ENCODE assay signal across 30 cellular contexts in the genomic region with DNA sequence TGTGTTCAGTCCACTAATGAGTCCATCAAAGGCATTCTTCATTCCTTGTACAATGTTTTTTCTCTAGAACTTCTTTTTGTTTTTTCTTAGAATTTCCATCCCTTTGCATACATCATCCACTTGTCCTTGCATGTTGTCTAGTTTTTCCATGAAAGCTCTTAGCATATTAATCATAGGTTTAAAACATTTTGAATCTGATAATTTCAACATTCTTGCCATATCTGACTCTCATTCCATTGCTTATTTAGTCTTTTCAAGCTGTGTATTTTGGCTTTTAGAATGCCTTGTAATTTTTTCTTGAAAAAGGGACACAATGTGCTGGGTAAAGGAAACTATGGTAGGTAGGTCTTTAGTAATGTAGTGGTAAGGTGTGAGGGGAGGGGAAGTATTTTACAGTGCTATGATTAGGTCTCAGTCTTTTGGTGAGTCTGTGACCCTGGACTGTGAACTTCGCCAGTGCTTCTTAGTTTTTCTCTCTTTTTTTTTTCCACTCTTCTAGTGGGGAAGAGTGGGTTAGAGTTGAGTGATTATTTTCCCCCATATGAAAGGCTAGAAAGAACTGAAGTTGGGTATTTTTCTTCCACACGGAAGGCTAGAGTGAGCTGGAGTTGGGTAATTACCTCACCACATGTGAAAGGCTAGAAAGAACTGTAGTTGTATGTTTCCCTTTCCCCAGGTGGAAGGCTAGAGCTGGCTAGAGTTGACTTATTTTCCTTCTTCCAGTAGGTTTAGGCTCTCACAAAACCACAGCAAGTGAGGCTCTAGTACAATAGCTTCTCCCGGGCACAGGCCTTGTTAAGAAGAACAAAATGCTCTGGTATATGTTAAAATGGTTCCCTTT.
DNase-seq lines count a peak whose midpoint lies in the region; ATAC-seq, FAIRE-seq and TF ChIP-seq lines count a peak whose summit lies in the region.
"Had no signal": no experiment of that assay in that cellular context is flagged by ENCODE, and none has a peak within 500 bp of the region (broad histone marks: within the 10 kb centered on the region; RNA-seq: fewer than 3 reads in every experiment).

No MANE protein-coding gene starts in this region.

- peak; percentile 14 for DNase-seq in GM03348 (ENCODE audit: low spot score)
- peak; percentile 58 for DNase-seq in astrocyte (ENCODE audit: low read depth)
- no peak for DNase-seq in left lung
- no peak for DNase-seq in thoracic aorta (ENCODE audit: low spot score)
- no peak for DNase-seq in DMS53 (lab: John Stamatoyannopoulos, UW)
- DNase-seq in activated T-helper 1 cell treated with anti-CD3 and anti-CD28 coated beads, Interleukin-12 subunit alpha, Interleukin-12 subunit beta, Interleukin-2, Interleukin-4 antibody, amounts not matched to agents 30 ng/mL and 10 ng/mL and 1 ng/mL, durations not matched to agents 14 hours and 24 hours and 36 hours (ENCODE audit: low spot score) = no peak
- no peak for DNase-seq in GM23248
- DNase-seq: activated CD4-positive, alpha-beta T cell treated with anti-CD3 and anti-CD28 coated beads, Interleukin-2, amount 50 U/mL, for 4 hours; activated CD4-positive, CD25-positive, alpha-beta regulatory T cell; activated CD8-positive, alpha-beta memory T cell treated with anti-CD3 and anti-CD28 coated beads, Interleukin-2, amount 10 ng/mL, durations not matched to agents 7 days and 5 days; activated gamma-delta T cell treated with Interleukin-2 at 50 U/mL for 16 hours; activated T-cell treated with anti-CD3 and anti-CD28 coated beads, Interleukin-2, amount 50 U/mL, for 4 hours; brain microvascular endothelial cell; CD8-positive, alpha-beta T cell; effector CD4-positive, alpha-beta T cell; EL; NCI-H1092 treated with DMSO at 0.1 percent for 48 hours; NCI-H1930; NCI-H524 treated with DMSO at 0.1 percent for 48 hours; NK-92 treated with Interleukin-12 subunit alpha and Interleukin-12 subunit beta, amount 100 ng/mL, for 24 hours; PC-3; right cardiac atrium; stimulated activated CD4-positive, alpha-beta T cell treated with anti-CD3 and anti-CD28 coated beads, Interleukin-4, amount 100 ng/mL, for 24 hours; substantia nigra; T-helper 17 cell had no signal

- H3K4me3 ChIP-seq in astrocyte (ENCODE audit: insufficient read depth, low read depth, low read length) = no peak overlapping the region
- no peak overlapping the region for H3K4me3 ChIP-seq in left lung
- no peak overlapping the region for H3K4me3 ChIP-seq in thoracic aorta
- no peak overlapping the region for H3K4me3 ChIP-seq in GM23248
- H3K4me3 ChIP-seq: K562 had no signal

- H3K4me1 ChIP-seq in astrocyte (ENCODE audit: insufficient read depth, low read length) (no peaks in the 10 kb centered on the region), left lung (peaks cover 6 to 15% of the 10 kb centered on the region in 2 donors), thoracic aorta (ENCODE audit: control insufficient read depth in 1 of 2, low read depth in 2 of 2) (peaks cover 38 to 60% of the 10 kb centered on the region in 2 donors), GM23248 (ENCODE audit: insufficient read depth) (no peaks in the 10 kb centered on the region)

- H3K36me3 Mint-ChIP-seq in astrocyte (ENCODE audit: low read depth, unreplicated experiment) = no peaks in the 10 kb centered on the region
- peaks cover 12% of the 10 kb centered on the region for H3K36me3 Mint-ChIP-seq in activated T-helper 1 cell treated with anti-CD3 and anti-CD28 coated beads, Interleukin-12 subunit alpha, Interleukin-12 subunit beta, Interleukin-2, Interleukin-4 antibody, amounts not matched to agents 30 ng/mL and 10 ng/mL and 1 ng/mL, durations not matched to agents 14 hours and 24 hours and 36 hours (ENCODE audit: low read depth)
- H3K36me3 Mint-ChIP-seq: CD8-positive, alpha-beta T cell had no signal

- H3K79me2 ChIP-seq in astrocyte (ENCODE audit: insufficient read depth, low read length) = no peaks in the 10 kb centered on the region
- H3K79me2 ChIP-seq in GM23248 (ENCODE audit: insufficient read depth) = no peaks in the 10 kb centered on the region

- no peak overlapping the region for H3K9ac ChIP-seq in astrocyte (ENCODE audit: low read length)
- H3K9ac ChIP-seq in GM23248 = no peak overlapping the region

- ATAC-seq in left lung (peak; percentile 51), thoracic aorta (ENCODE audit: insufficient number of reproducible peaks, low FRiP score, low read depth) (peak; percentile 56)
- ATAC-seq: activated CD8-positive, alpha-beta memory T cell treated with anti-CD3 and anti-CD28 coated beads, Interleukin-2, amount 10 ng/mL, durations not matched to agents 7 days and 5 days; activated T-cell treated with anti-CD3 and anti-CD28 coated beads, Interleukin-2, amount 50 U/mL, for 4 hours; CD8-positive, alpha-beta T cell; K562; left lobe of liver; PC-3; right cardiac atrium; T-helper 17 cell had no signal

- 84 to 86% methylated on average over 3 of the region's 3 CpGs for WGBS in GM23248 (ENCODE audit: low coverage in 1 of 2, low lambda C conversion rate in 2 of 2, missing lambda C conversion rate in 2 of 2), 2 experiments

- H3K4me2 ChIP-seq in astrocyte (ENCODE audit: low read length) (no peak overlapping the region), GM23248 (ENCODE audit: unreplicated experiment) (no peak overlapping the region)

- H2AFZ ChIP-seq in astrocyte (ENCODE audit: low read depth, low read length) (no peak overlapping the region), GM23248 (no peak overlapping the region)

- H3K9me3 ChIP-seq in astrocyte (ENCODE audit: insufficient read depth, low read depth, low read length) (no peaks in the 10 kb centered on the region), left lung (no peaks in the 10 kb centered on the region), thoracic aorta (no peaks in the 10 kb centered on the region), GM23248 (ENCODE audit: low read depth) (peaks cover 4% of the 10 kb centered on the region)

- H3F3A ChIP-seq in GM23248 (ENCODE audit: insufficient read depth) = no peaks in the 10 kb centered on the region

- H3K27me3 Mint-ChIP-seq in astrocyte (ENCODE audit: low read depth, unreplicated experiment) = peaks cover 2% of the 10 kb centered on the region
- peaks cover 5% of the 10 kb centered on the region for H3K27me3 Mint-ChIP-seq in activated T-helper 1 cell treated with anti-CD3 and anti-CD28 coated beads, Interleukin-12 subunit alpha, Interleukin-12 subunit beta, Interleukin-2, Interleukin-4 antibody, amounts not matched to agents 30 ng/mL and 10 ng/mL and 1 ng/mL, durations not matched to agents 14 hours and 24 hours and 36 hours (ENCODE audit: insufficient read depth)
- H3K27me3 Mint-ChIP-seq: activated CD8-positive, alpha-beta memory T cell treated with anti-CD3 and anti-CD28 coated beads, Interleukin-2, amount 10 ng/mL, durations not matched to agents 7 days and 5 days; T-helper 17 cell had no signal

- H3K9me3 Mint-ChIP-seq in astrocyte (ENCODE audit: unreplicated experiment) = peaks cover 1% of the 10 kb centered on the region
- peaks cover 27% of the 10 kb centered on the region for H3K9me3 Mint-ChIP-seq in activated T-helper 1 cell treated with anti-CD3 and anti-CD28 coated beads, Interleukin-12 subunit alpha, Interleukin-12 subunit beta, Interleukin-2, Interleukin-4 antibody, amounts not matched to agents 30 ng/mL and 10 ng/mL and 1 ng/mL, durations not matched to agents 14 hours and 24 hours and 36 hours

- H3K36me3 ChIP-seq in astrocyte (ENCODE audit: insufficient read depth, low read length) (no peaks in the 10 kb centered on the region), left lung (no peaks in the 10 kb centered on the region), thoracic aorta (no peaks in the 10 kb centered on the region), GM23248 (ENCODE audit: low read depth) (no peaks in the 10 kb centered on the region)
- H3K36me3 ChIP-seq: brain microvascular endothelial cell had no signal

- no peaks in the 10 kb centered on the region for H4K20me1 ChIP-seq in astrocyte (ENCODE audit: insufficient read depth, low read length)
- H4K20me1 ChIP-seq in GM23248 (ENCODE audit: insufficient read depth) = no peaks in the 10 kb centered on the region

- no peaks in the 10 kb centered on the region for H3K9me2 ChIP-seq in GM23248 (ENCODE audit: insufficient read depth)

- no peak for FAIRE-seq in astrocyte (lab: Jason Lieb, UNC)
- FAIRE-seq: H1, HTR-8/SVneo, K562, TTC549 had no signal

- H3K27ac ChIP-seq in astrocyte (ENCODE audit: low read depth, low read length) (peak overlapping the region; percentile 2), left lung (no peak overlapping the region), thoracic aorta (peak overlapping the region; percentile 87 to 96), GM23248 (no peak overlapping the region)
- H3K27ac ChIP-seq: brain microvascular endothelial cell had no signal

- H3K27ac Mint-ChIP-seq in astrocyte (ENCODE audit: unreplicated experiment) = no peak overlapping the region
- no peak overlapping the region for H3K27ac Mint-ChIP-seq in activated T-helper 1 cell treated with anti-CD3 and anti-CD28 coated beads, Interleukin-12 subunit alpha, Interleukin-12 subunit beta, Interleukin-2, Interleukin-4 antibody, amounts not matched to agents 30 ng/mL and 10 ng/mL and 1 ng/mL, durations not matched to agents 14 hours and 24 hours and 36 hours
- H3K27ac Mint-ChIP-seq: activated CD8-positive, alpha-beta memory T cell treated with anti-CD3 and anti-CD28 coated beads, Interleukin-2, amount 10 ng/mL, durations not matched to agents 7 days and 5 days; CD8-positive, alpha-beta T cell; T-helper 17 cell had no signal

- intact Hi-C loops in left lung (cut with DNase I) = no loop called here
- intact Hi-C loops in activated T-helper 1 cell treated with anti-CD3 and anti-CD28 coated beads, Interleukin-12 subunit alpha, Interleukin-12 subunit beta, Interleukin-2, Interleukin-4 antibody, amounts not matched to agents 30 ng/mL and 10 ng/mL and 1 ng/mL, durations not matched to agents 14 hours and 24 hours and 36 hours (cut with micrococcal nuclease) = no loop called here

- in situ Hi-C loops in GM23248 (cut with MboI) = no loop called here

- H3K4me1 Mint-ChIP-seq in astrocyte (ENCODE audit: low read depth, unreplicated experiment) = peaks cover 11% of the 10 kb centered on the region
- H3K4me1 Mint-ChIP-seq in activated T-helper 1 cell treated with anti-CD3 and anti-CD28 coated beads, Interleukin-12 subunit alpha, Interleukin-12 subunit beta, Interleukin-2, Interleukin-4 antibody, amounts not matched to agents 30 ng/mL and 10 ng/mL and 1 ng/mL, durations not matched to agents 14 hours and 24 hours and 36 hours (ENCODE audit: low read depth) = peaks cover 21% of the 10 kb centered on the region
- H3K4me1 Mint-ChIP-seq: T-helper 17 cell had no signal

- no peak overlapping the region for H3K4me3 Mint-ChIP-seq in astrocyte (ENCODE audit: unreplicated experiment)
- no peak overlapping the region for H3K4me3 Mint-ChIP-seq in activated T-helper 1 cell treated with anti-CD3 and anti-CD28 coated beads, Interleukin-12 subunit alpha, Interleukin-12 subunit beta, Interleukin-2, Interleukin-4 antibody, amounts not matched to agents 30 ng/mL and 10 ng/mL and 1 ng/mL, durations not matched to agents 14 hours and 24 hours and 36 hours
- H3K4me3 Mint-ChIP-seq: activated CD8-positive, alpha-beta memory T cell treated with anti-CD3 and anti-CD28 coated beads, Interleukin-2, amount 10 ng/mL, durations not matched to agents 7 days and 5 days; activated T-cell treated with anti-CD3 and anti-CD28 coated beads, Interleukin-2, amount 50 U/mL, for 4 hours; CD8-positive, alpha-beta T cell; T-helper 17 cell had no signal

- TF ChIP-seq CTCF in astrocyte (IDR thresholded peaks at IDR 0.05; ENCODE audit: insufficient read depth, low read depth, low read length) (no peak), left lung (IDR thresholded peaks at IDR 0.05) (no peak), thoracic aorta (IDR thresholded peaks at IDR 0.05) (no peak)

- no peaks in the 10 kb centered on the region for H3K27me3 ChIP-seq in astrocyte (ENCODE audit: insufficient read depth, low read length)
- no peaks in the 10 kb centered on the region for H3K27me3 ChIP-seq in left lung
- no peaks in the 10 kb centered on the region for H3K27me3 ChIP-seq in thoracic aorta (replicated peaks; ENCODE audit: insufficient read depth)
- no peaks in the 10 kb centered on the region for H3K27me3 ChIP-seq in GM23248 (replicated peaks; ENCODE audit: insufficient read depth)
- H3K27me3 ChIP-seq: brain microvascular endothelial cell had no signal

Comparison
In these comparisons a context has a peak if more than half of its experiments do, and no peak if none do; other contexts are left out.
1. DNase-seq: peak in GM03348 (single experiment) and astrocyte (single experiment); none in left lung (0 of 2), thoracic aorta (single experiment), DMS53 (single experiment), activated T-helper 1 cell treated with anti-CD3 and anti-CD28 coated beads, Interleukin-12 subunit alpha, Interleukin-12 subunit beta, Interleukin-2, Interleukin-4 antibody, amounts not matched to agents 30 ng/mL and 10 ng/mL and 1 ng/mL, durations not matched to agents 14 hours and 24 hours and 36 hours (single experiment) and GM23248 (single experiment).
2. H3K27ac ChIP-seq: peak in astrocyte (single experiment) and thoracic aorta (2 of 2); none in left lung (0 of 2) and GM23248 (single experiment).